ENCODE assay signal across 1 cellular context in genomic region chr19:42271861-42272534, GRCh38.
TF ChIP-seq lines count a peak whose summit lies in the region.

No MANE protein-coding gene starts in this region.

TF ChIP-seq in liver, 16 proteins besides CTCF, POLR2A, EP300 and RAD21 (continued from another document):
- no peak for TF ChIP-seq RXRA (IDR thresholded peaks at IDR 0.05)
TF ChIP-seq in liver: peak in this region for 0.
